In genomic region chr2:105238664-105239240, GRCh38 we compare ENCODE assay signal across 1 cellular context.
TF ChIP-seq lines count a peak whose summit lies in the region.

No MANE protein-coding gene starts in this region.

TF ChIP-seq in H1, 55 proteins besides CTCF, POLR2A, EP300 and RAD21 (continued from another document):
- TF ChIP-seq, protein P1, sequence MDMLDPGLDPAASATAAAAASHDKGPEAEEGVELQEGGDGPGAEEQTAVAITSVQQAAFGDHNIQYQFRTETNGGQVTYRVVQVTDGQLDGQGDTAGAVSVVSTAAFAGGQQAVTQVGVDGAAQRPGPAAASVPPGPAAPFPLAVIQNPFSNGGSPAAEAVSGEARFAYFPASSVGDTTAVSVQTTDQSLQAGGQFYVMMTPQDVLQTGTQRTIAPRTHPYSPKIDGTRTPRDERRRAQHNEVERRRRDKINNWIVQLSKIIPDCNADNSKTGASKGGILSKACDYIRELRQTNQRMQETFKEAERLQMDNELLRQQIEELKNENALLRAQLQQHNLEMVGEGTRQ (IDR thresholded peaks at IDR 0.05; ENCODE audit: low read length) = no peak
- TF ChIP-seq BRCA1 (IDR thresholded peaks at IDR 0.05; ENCODE audit: low read depth, low read length) (no peak), SIN3A (conservative IDR thresholded peaks at IDR 0.05 in 1 of 2, IDR thresholded peaks at IDR 0.05 in 1 of 2; ENCODE audit: low read depth in 1 of 2, low read length in 2 of 2) (no peak), CBX5 (IDR thresholded peaks at IDR 0.05; ENCODE audit: low read depth, low read length) (no peak), NRF1 (IDR thresholded peaks at IDR 0.05; ENCODE audit: low read depth, low read length) (no peak), HDAC2 (IDR thresholded peaks at IDR 0.05; ENCODE audit: borderline replicate concordance in 1 of 2, low read depth in 2 of 2, low read length in 2 of 2) (no peak)
